ENCODE assay signal across 5 cellular contexts in the genomic region with DNA sequence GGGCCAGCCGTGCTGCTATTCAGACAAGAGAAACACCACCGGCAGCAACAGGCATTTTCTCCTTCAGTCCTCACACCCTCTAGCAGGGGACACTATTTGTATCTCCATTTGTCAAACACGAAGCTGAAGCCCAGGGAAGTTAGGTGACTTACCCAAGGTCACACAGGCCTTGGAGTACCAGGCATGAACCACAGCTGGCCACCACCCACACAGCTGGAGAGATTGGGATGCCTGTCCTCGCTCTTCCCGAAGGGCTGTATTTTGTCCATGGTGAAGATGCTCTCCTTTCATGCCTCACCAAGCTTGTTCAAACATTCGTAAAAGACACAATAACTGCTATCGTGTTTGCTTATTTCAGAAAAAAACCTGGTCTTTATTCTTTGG.
"Had no signal": no experiment of that assay in that cellular context is flagged by ENCODE, and none has a peak within 500 bp of the region (broad histone marks: within the 10 kb centered on the region; RNA-seq: fewer than 3 reads in every experiment).

No MANE protein-coding gene starts in this region.

- DNase-seq: IMR-90, KBM-7, KG1 had no signal

- H3K27ac ChIP-seq: HL-60 had no signal

- H3K4me3 ChIP-seq: K562 had no signal

- FAIRE-seq: K562 had no signal

- ATAC-seq: K562 had no signal
